8 cellular contexts compared by ENCODE assay signal in the genomic region with DNA sequence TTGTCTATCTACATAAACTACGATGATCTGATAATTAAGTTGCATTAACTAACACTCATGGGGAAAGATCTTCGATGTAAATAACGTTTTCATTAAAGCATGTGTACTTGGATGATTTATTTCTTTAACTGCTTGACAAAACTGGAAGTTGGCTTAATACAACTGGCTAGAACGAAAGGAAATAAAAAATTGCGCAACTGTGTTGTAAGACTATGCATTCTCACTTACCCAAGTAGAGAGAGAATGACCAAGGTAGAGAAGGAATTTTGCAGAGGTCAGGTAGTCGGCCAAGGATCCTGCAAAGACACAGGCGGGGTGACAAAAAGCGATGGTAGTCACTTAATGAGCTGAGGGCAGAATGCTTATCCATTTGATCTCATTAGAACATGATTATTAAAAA. TPM values are rescaled to one million over a fixed set of nuclear protein-coding genes. Genes with fewer than 3 reads are reported as not detected.
DNase-seq lines count a peak whose midpoint lies in the region; ATAC-seq, FAIRE-seq and TF ChIP-seq lines count a peak whose summit lies in the region.

No MANE protein-coding gene starts in this region.

- H3K9me3 Mint-ChIP-seq in natural killer cell, result no peaks in the 10 kb centered on the region

- peak overlapping the region; percentile 84 for H3K4me3 Mint-ChIP-seq in natural killer cell

- peaks cover 14 to 23% of the 10 kb centered on the region in 2 donors for H3K4me1 Mint-ChIP-seq in natural killer cell

- FAIRE-seq in endometrium (lab: Jason Lieb, UNC), result peak; percentile 57
- no peak for FAIRE-seq in frontal cortex (lab: Jason Lieb, UNC)

- no peaks in the 10 kb centered on the region for H3K36me3 Mint-ChIP-seq in natural killer cell

- H3K27ac Mint-ChIP-seq in natural killer cell, result no peak overlapping the region

- H3K4me3 ChIP-seq in AG10803 (ENCODE audit: low read length) (no peak overlapping the region), NB4 (ENCODE audit: low read depth, low read length) (peak overlapping the region; percentile 79)

- H3K27me3 Mint-ChIP-seq in natural killer cell (ENCODE audit: low read depth in 2 of 2), result peaks cover 38 to 56% of the 10 kb centered on the region in 2 donors

- DNase-seq in AG10803 (ENCODE audit: low read depth), result peak; percentile 30
- DNase-seq in NB4 (ENCODE audit: low read depth), result peak; percentile 86
- no peak for DNase-seq in natural killer cell
- no peak for DNase-seq in NCI-H146 (lab: John Stamatoyannopoulos, UW)
- no peak for DNase-seq in AG20443 (ENCODE audit: low spot score)
- no peak for DNase-seq in frontal cortex (ENCODE audit: low spot score in 2 of 2)

- intact Hi-C loops in natural killer cell (cut with micrococcal nuclease), result no loop called here

- peak; percentile 19 for TF ChIP-seq POLR2A in NB4 (IDR thresholded peaks at IDR 0.05; ENCODE audit: extremely low read depth, insufficient read length)

- TF ChIP-seq CTCF in AG10803 (conservative IDR thresholded peaks at IDR 0.05; ENCODE audit: low read length) (no peak), NB4 (IDR thresholded peaks at IDR 0.05; ENCODE audit: low read depth, low read length) (no peak), natural killer cell (IDR thresholded peaks at IDR 0.05) (no peak)

- ATAC-seq in natural killer cell (no peak), GM18867 (IDR thresholded peaks at IDR 0.05; ENCODE audit: unreplicated experiment) (no peak)

RNA-seq across cellular contexts. Expression of a gene that starts 1.0 kb away (rescaled TPM):
- total RNA-seq in natural killer cell, result 1 to 10 TPM; 1.8 to 5.2 (median 4.4) TPM
- total RNA-seq in frontal cortex, result 45.2 TPM

Comparison
In these comparisons a context has a peak if more than half of its experiments do, and no peak if none do; other contexts are left out.
1. DNase-seq: peak in AG10803 (single experiment) and NB4 (single experiment); none in natural killer cell (single experiment), NCI-H146 (single experiment), AG20443 (single experiment) and frontal cortex (0 of 2).